1 cellular context compared by ENCODE assay signal in the genomic region with DNA sequence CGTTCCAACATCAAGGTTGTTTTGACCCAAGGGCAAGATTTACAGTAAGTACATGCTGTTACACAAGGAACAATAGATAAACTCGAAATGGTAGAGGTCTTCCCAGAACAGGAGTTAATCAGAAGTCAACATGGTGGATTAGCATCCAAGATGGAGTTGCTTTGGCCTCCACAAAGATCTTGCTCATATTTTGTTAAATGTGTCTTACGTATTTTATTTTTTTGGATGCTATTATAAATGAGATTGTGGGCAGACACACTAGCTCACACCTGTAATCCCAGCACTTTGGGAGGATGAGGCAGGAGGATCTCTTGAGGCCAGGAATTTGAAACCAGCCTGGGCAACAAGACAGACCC.
TF ChIP-seq lines count a peak whose summit lies in the region.

No MANE protein-coding gene starts in this region.

TF ChIP-seq in HepG2, 621 proteins besides CTCF, POLR2A, EP300 and RAD21:
- TF ChIP-seq KMT2A (CRISPR knock-in tag; IDR thresholded peaks at IDR 0.05) (0 out of 2 replicates have a peak, but pooled peaks have one; percentile 7), ZNF510 (CRISPR knock-in tag; IDR thresholded peaks at IDR 0.05; ENCODE audit: low read depth) (no peak), ZNF598 (CRISPR knock-in tag; IDR thresholded peaks at IDR 0.05; ENCODE audit: borderline replicate concordance) (no peak), JUN (CRISPR knock-in tag; IDR thresholded peaks at IDR 0.05) (no peak), ISX (CRISPR knock-in tag; conservative IDR thresholded peaks at IDR 0.05) (0 out of 2 replicates have a peak, but pooled peaks have one; percentile 48), ATM (IDR thresholded peaks at IDR 0.05; ENCODE audit: borderline replicate concordance) (no peak), ZNF260 (CRISPR knock-in tag; IDR thresholded peaks at IDR 0.05; ENCODE audit: borderline replicate concordance, low read depth) (no peak), MAF1 (CRISPR knock-in tag; IDR thresholded peaks at IDR 0.05; ENCODE audit: borderline replicate concordance) (0 out of 2 replicates have a peak, but pooled peaks have one; percentile 25), HCFC1 (IDR thresholded peaks at IDR 0.05; ENCODE audit: low read depth, low read length) (no peak), PHF20 (CRISPR knock-in tag; IDR thresholded peaks at IDR 0.05) (no peak), HNF4G (IDR thresholded peaks at IDR 0.05; ENCODE audit: borderline replicate concordance, low read depth, low read length) (peak; percentile 4; the same call in 1 of the 2 replicates), HNF4G (CRISPR knock-in tag; IDR thresholded peaks at IDR 0.05; ENCODE audit: borderline replicate concordance, low read depth) (no peak), MIXL1 (CRISPR knock-in tag; IDR thresholded peaks at IDR 0.05) (no peak), ZNF616 (CRISPR knock-in tag; IDR thresholded peaks at IDR 0.05; ENCODE audit: low read depth) (no peak), SP140L (CRISPR knock-in tag; IDR thresholded peaks at IDR 0.05; ENCODE audit: borderline replicate concordance) (no peak), ZBTB7B (CRISPR knock-in tag; IDR thresholded peaks at IDR 0.05) (peak; percentile 9; the same call in 1 of the 2 replicates), ZNF766 (CRISPR knock-in tag; IDR thresholded peaks at IDR 0.05; ENCODE audit: borderline replicate concordance) (0 out of 2 replicates have a peak, but pooled peaks have one; percentile 29), PPARG (CRISPR knock-in tag; conservative IDR thresholded peaks at IDR 0.05) (no peak), TEAD2 (CRISPR knock-in tag; IDR thresholded peaks at IDR 0.05) (no peak), TGIF2 (CRISPR knock-in tag; IDR thresholded peaks at IDR 0.05) (no peak), ZNF383 (CRISPR knock-in tag; IDR thresholded peaks at IDR 0.05; ENCODE audit: borderline replicate concordance) (no peak), ZNF263 (CRISPR knock-in tag; IDR thresholded peaks at IDR 0.05) (no peak), MED13 (CRISPR knock-in tag; IDR thresholded peaks at IDR 0.05) (no peak), HDAC1 (CRISPR knock-in tag; IDR thresholded peaks at IDR 0.05) (no peak), PITX1 (CRISPR knock-in tag; IDR thresholded peaks at IDR 0.05) (no peak), NPAS2 (CRISPR knock-in tag; IDR thresholded peaks at IDR 0.05; ENCODE audit: borderline replicate concordance) (no peak), MTA1 (CRISPR knock-in tag; IDR thresholded peaks at IDR 0.05; ENCODE audit: borderline replicate concordance) (no peak), GATAD1 (CRISPR knock-in tag; IDR thresholded peaks at IDR 0.05) (no peak), KDM3A (CRISPR knock-in tag; IDR thresholded peaks at IDR 0.05; ENCODE audit: low read depth) (no peak), EHMT2 (IDR thresholded peaks at IDR 0.05; ENCODE audit: borderline replicate concordance, low read depth, low read length) (no peak), MBNL3 (CRISPR knock-in tag; conservative IDR thresholded peaks at IDR 0.05) (no peak), KLF12 (CRISPR knock-in tag; IDR thresholded peaks at IDR 0.05; ENCODE audit: borderline replicate concordance) (peak; percentile 44; the same call in 1 of the 2 replicates), ZNF30 (CRISPR knock-in tag; IDR thresholded peaks at IDR 0.05) (no peak), ZC3H4 (CRISPR knock-in tag; IDR thresholded peaks at IDR 0.05; ENCODE audit: borderline replicate concordance) (no peak), HMG20A (CRISPR knock-in tag; IDR thresholded peaks at IDR 0.05; ENCODE audit: borderline replicate concordance) (no peak), TARDBP (CRISPR knock-in tag; IDR thresholded peaks at IDR 0.05) (0 out of 2 replicates have a peak, but pooled peaks have one; percentile 1), ZNF253 (CRISPR knock-in tag; IDR thresholded peaks at IDR 0.05; ENCODE audit: borderline replicate concordance) (no peak), ZFP90 (CRISPR knock-in tag; IDR thresholded peaks at IDR 0.05; ENCODE audit: borderline replicate concordance) (0 out of 2 replicates have a peak, but pooled peaks have one; percentile 5), KDM4B (CRISPR knock-in tag; IDR thresholded peaks at IDR 0.05) (no peak), HDAC2 (CRISPR knock-in tag; IDR thresholded peaks at IDR 0.05) (peak; percentile 1; the same call in 1 of the 2 replicates), MAFF (IDR thresholded peaks at IDR 0.05; ENCODE audit: low read depth, low read length) (no peak), YEATS4 (CRISPR knock-in tag; IDR thresholded peaks at IDR 0.05; ENCODE audit: borderline replicate concordance) (peak; percentile 38; the same call in 1 of the 2 replicates), ZNF10 (CRISPR knock-in tag; IDR thresholded peaks at IDR 0.05; ENCODE audit: borderline replicate concordance, low read depth) (no peak)
- TF ChIP-seq, protein P1, sequence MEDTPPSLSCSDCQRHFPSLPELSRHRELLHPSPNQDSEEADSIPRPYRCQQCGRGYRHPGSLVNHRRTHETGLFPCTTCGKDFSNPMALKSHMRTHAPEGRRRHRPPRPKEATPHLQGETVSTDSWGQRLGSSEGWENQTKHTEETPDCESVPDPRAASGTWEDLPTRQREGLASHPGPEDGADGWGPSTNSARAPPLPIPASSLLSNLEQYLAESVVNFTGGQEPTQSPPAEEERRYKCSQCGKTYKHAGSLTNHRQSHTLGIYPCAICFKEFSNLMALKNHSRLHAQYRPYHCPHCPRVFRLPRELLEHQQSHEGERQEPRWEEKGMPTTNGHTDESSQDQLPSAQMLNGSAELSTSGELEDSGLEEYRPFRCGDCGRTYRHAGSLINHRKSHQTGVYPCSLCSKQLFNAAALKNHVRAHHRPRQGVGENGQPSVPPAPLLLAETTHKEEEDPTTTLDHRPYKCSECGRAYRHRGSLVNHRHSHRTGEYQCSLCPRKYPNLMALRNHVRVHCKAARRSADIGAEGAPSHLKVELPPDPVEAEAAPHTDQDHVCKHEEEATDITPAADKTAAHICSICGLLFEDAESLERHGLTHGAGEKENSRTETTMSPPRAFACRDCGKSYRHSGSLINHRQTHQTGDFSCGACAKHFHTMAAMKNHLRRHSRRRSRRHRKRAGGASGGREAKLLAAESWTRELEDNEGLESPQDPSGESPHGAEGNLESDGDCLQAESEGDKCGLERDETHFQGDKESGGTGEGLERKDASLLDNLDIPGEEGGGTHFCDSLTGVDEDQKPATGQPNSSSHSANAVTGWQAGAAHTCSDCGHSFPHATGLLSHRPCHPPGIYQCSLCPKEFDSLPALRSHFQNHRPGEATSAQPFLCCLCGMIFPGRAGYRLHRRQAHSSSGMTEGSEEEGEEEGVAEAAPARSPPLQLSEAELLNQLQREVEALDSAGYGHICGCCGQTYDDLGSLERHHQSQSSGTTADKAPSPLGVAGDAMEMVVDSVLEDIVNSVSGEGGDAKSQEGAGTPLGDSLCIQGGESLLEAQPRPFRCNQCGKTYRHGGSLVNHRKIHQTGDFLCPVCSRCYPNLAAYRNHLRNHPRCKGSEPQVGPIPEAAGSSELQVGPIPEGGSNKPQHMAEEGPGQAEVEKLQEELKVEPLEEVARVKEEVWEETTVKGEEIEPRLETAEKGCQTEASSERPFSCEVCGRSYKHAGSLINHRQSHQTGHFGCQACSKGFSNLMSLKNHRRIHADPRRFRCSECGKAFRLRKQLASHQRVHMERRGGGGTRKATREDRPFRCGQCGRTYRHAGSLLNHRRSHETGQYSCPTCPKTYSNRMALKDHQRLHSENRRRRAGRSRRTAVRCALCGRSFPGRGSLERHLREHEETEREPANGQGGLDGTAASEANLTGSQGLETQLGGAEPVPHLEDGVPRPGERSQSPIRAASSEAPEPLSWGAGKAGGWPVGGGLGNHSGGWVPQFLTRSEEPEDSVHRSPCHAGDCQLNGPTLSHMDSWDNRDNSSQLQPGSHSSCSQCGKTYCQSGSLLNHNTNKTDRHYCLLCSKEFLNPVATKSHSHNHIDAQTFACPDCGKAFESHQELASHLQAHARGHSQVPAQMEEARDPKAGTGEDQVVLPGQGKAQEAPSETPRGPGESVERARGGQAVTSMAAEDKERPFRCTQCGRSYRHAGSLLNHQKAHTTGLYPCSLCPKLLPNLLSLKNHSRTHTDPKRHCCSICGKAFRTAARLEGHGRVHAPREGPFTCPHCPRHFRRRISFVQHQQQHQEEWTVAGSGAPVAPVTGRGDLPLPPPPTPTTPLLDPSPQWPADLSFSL (CRISPR knock-in tag; IDR thresholded peaks at IDR 0.05), result no peak
- TF ChIP-seq, protein P2, sequence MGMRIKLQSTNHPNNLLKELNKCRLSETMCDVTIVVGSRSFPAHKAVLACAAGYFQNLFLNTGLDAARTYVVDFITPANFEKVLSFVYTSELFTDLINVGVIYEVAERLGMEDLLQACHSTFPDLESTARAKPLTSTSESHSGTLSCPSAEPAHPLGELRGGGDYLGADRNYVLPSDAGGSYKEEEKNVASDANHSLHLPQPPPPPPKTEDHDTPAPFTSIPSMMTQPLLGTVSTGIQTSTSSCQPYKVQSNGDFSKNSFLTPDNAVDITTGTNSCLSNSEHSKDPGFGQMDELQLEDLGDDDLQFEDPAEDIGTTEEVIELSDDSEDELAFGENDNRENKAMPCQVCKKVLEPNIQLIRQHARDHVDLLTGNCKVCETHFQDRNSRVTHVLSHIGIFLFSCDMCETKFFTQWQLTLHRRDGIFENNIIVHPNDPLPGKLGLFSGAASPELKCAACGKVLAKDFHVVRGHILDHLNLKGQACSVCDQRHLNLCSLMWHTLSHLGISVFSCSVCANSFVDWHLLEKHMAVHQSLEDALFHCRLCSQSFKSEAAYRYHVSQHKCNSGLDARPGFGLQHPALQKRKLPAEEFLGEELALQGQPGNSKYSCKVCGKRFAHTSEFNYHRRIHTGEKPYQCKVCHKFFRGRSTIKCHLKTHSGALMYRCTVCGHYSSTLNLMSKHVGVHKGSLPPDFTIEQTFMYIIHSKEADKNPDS (CRISPR knock-in tag; IDR thresholded peaks at IDR 0.05), result no peak
- TF ChIP-seq, protein P3, sequence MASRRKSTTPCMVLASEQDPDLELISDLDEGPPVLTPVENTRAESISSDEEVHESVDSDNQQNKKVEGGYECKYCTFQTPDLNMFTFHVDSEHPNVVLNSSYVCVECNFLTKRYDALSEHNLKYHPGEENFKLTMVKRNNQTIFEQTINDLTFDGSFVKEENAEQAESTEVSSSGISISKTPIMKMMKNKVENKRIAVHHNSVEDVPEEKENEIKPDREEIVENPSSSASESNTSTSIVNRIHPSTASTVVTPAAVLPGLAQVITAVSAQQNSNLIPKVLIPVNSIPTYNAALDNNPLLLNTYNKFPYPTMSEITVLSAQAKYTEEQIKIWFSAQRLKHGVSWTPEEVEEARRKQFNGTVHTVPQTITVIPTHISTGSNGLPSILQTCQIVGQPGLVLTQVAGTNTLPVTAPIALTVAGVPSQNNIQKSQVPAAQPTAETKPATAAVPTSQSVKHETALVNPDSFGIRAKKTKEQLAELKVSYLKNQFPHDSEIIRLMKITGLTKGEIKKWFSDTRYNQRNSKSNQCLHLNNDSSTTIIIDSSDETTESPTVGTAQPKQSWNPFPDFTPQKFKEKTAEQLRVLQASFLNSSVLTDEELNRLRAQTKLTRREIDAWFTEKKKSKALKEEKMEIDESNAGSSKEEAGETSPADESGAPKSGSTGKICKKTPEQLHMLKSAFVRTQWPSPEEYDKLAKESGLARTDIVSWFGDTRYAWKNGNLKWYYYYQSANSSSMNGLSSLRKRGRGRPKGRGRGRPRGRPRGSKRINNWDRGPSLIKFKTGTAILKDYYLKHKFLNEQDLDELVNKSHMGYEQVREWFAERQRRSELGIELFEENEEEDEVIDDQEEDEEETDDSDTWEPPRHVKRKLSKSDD (CRISPR knock-in tag; IDR thresholded peaks at IDR 0.05; ENCODE audit: low read depth), result no peak
- TF ChIP-seq, protein P4, sequence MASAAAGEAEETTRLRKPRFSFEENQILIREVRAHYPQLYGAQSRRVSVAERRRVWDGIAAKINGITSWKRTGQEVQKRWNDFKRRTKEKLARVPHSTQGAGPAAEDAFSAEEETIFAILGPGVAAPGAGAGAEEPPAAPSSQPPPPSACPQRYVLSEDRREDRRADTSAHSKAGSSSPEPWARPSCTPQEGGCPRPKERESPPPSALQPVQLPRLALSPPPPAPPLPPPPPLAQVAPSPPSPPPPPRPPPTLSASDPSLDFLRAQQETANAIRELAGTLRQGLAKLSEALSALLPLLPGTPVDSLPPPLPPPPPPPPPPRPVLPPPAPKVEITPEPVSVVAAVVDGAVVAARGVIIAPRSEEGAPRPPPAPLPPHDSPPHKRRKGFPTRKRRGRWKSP (CRISPR knock-in tag; IDR thresholded peaks at IDR 0.05), result no peak
- TF ChIP-seq, protein P5, sequence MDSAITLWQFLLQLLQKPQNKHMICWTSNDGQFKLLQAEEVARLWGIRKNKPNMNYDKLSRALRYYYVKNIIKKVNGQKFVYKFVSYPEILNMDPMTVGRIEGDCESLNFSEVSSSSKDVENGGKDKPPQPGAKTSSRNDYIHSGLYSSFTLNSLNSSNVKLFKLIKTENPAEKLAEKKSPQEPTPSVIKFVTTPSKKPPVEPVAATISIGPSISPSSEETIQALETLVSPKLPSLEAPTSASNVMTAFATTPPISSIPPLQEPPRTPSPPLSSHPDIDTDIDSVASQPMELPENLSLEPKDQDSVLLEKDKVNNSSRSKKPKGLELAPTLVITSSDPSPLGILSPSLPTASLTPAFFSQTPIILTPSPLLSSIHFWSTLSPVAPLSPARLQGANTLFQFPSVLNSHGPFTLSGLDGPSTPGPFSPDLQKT (CRISPR knock-in tag; IDR thresholded peaks at IDR 0.05; ENCODE audit: borderline replicate concordance), result no peak
- TF ChIP-seq, protein P6, sequence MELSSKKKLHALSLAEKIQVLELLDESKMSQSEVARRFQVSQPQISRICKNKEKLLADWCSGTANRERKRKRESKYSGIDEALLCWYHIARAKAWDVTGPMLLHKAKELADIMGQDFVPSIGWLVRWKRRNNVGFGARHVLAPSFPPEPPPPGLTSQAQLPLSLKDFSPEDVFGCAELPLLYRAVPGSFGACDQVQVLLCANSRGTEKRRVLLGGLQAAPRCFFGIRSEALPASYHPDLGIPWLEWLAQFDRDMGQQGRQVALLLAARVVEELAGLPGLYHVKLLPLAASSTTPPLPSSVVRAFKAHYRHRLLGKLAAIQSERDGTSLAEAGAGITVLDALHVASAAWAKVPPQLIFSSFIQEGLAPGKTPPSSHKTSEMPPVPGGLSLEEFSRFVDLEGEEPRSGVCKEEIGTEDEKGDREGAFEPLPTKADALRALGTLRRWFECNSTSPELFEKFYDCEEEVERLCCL (CRISPR knock-in tag; IDR thresholded peaks at IDR 0.05; ENCODE audit: borderline replicate concordance), result 0 out of 2 replicates have a peak, but pooled peaks have one; percentile 1
